Comparison of ENCODE assay signal across 22 cellular contexts in genomic region chr4:78987683-78988082, GRCh38. TPM values are rescaled to one million over a fixed set of nuclear protein-coding genes. Genes with fewer than 3 reads are reported as not detected.
DNase-seq lines count a peak whose midpoint lies in the region; ATAC-seq, FAIRE-seq and TF ChIP-seq lines count a peak whose summit lies in the region.
"Had no signal": no experiment of that assay in that cellular context is flagged by ENCODE, and none has a peak within 500 bp of the region (broad histone marks: within the 10 kb centered on the region; RNA-seq: fewer than 3 reads in every experiment).

No MANE protein-coding gene starts in this region.

- POLR2A ChIA-PET in HEK293T (lab: Yijun Ruan, JAX): no interaction called here
- POLR2A ChIA-PET in K562 (lab: Yijun Ruan, JAX): interaction anchor here (1.1 kb wide), 1 partner anchor 12 kb away, joined by 3 read pairs; no protein-coding TSS in a partner anchor

- DNase-seq in HEK293T (ENCODE audit: extremely low spot score) (no peak), K562 (ENCODE audit: extremely low read depth in 1 of 4, low spot score in 3 of 4) (no peak), COR-L47 (lab: John Stamatoyannopoulos, UW) (no peak), GF-D8 (lab: John Stamatoyannopoulos, UW) (no peak)
- no peak for DNase-seq in stimulated activated naive CD4-positive, alpha-beta T cell treated with Interleukin-2 at 50 U/mL for 16 hours (lab: John Stamatoyannopoulos, UW)
- DNase-seq: 8988T; ACHN; BE2C; C1 segment of cervical spinal cord; Caco-2; Calu3; CD4-positive, alpha-beta memory T cell; CD4-positive, CD25-positive, alpha-beta regulatory T cell; CD8-positive, alpha-beta memory T cell; DMS79 treated with DMSO at 0.1 percent for 48 hours had no signal

- ATAC-seq in K562: no peak
- ATAC-seq: GM12878 had no signal

- H3K9me1 ChIP-seq in K562 (ENCODE audit: control insufficient read depth, insufficient read depth, low read length): no peaks in the 10 kb centered on the region

- H3K36me3 ChIP-seq in K562 (ENCODE audit: control insufficient read depth, insufficient read depth, low read length): no peaks in the 10 kb centered on the region
- H3K36me3 ChIP-seq: BE2C, BLaER1 had no signal

- CTCF ChIA-PET in HEK293T (lab: Yijun Ruan, JAX): interaction anchor here (1.1 kb wide), 1 partner anchor 34 kb away, joined by 3 read pairs; no protein-coding TSS in a partner anchor
- CTCF ChIA-PET in K562 (lab: Yijun Ruan, JAX; ENCODE audit: low intra/inter-chr PET ratio): no interaction called here

- WGBS in K562 (ENCODE audit: insufficient coverage, low coverage, missing lambda C conversion rate): 19% methylated on average over 1 of the region's 1 CpG

- in situ Hi-C loops in K562 (cut with MboI): no loop called here

- H3K9me3 ChIP-seq in K562 (replicated peaks; ENCODE audit: control insufficient read depth, insufficient read depth, low read depth, low read length): no peaks in the 10 kb centered on the region
- H3K9me3 ChIP-seq: BE2C, BLaER1, Caco-2 had no signal

- peaks cover 0 to 2% of the 10 kb centered on the region in 2 experiments; a peak in 1 of 5 replicates for H3K4me1 ChIP-seq in K562 (replicated peaks in 1 of 2; ENCODE audit: control insufficient read depth in 2 of 2, insufficient read depth in 2 of 2, low read length in 2 of 2)
- H3K4me1 ChIP-seq: BE2C, BLaER1, Caco-2 had no signal

- BruUV-seq in K562 (replicated peaks; lab: Mats Ljungman, UMichigan): no TSS peak

- H3K27me3 ChIP-seq in K562 (ENCODE audit: control insufficient read depth in 2 of 2, insufficient read depth in 2 of 2, low read length in 2 of 2): no peaks in the 10 kb centered on the region
- H3K27me3 ChIP-seq: BLaER1 had no signal

- intact Hi-C loops in K562 (cut with micrococcal nuclease): no loop called here

- no peak overlapping the region for H3K4me3 ChIP-seq in K562
- H3K4me3 ChIP-seq: BLaER1, GM12878 had no signal

- H4K20me1 ChIP-seq in K562 (replicated peaks; ENCODE audit: control insufficient read depth, insufficient read depth, low read length): no peaks in the 10 kb centered on the region
- H4K20me1 ChIP-seq: BLaER1 had no signal

- no peak for FAIRE-seq in K562 (lab: Jason Lieb, UNC)
- FAIRE-seq: A204.1, D721Med, G401.6, GM12878, GM12892, GM18507 had no signal

- no peak overlapping the region for H2AFZ ChIP-seq in K562 (ENCODE audit: low read depth, low read length)

- TF ChIP-seq CTCF in K562 (IDR thresholded peaks at IDR 0.05 in 2 of 3, conservative IDR thresholded peaks at IDR 0.05 in 1 of 3; ENCODE audit: insufficient read depth in 2 of 3, low read depth in 1 of 3, low read length in 3 of 3): no peak

- TF ChIP-seq POLR2A in K562 (conservative IDR thresholded peaks at IDR 0.05): no peak

- TF ChIP-seq EP300 in K562 (IDR thresholded peaks at IDR 0.05; ENCODE audit: low read length): no peak

- no peaks in the 10 kb centered on the region for H3K79me2 ChIP-seq in K562 (ENCODE audit: control insufficient read depth, insufficient read depth, low read length)

- no peak overlapping the region for H3K27ac ChIP-seq in K562 (ENCODE audit: extremely low read depth, low read depth, low read length)
- H3K27ac ChIP-seq: BLaER1 had no signal

- no peak overlapping the region for H3K4me2 ChIP-seq in K562 (ENCODE audit: insufficient read depth, low read length)
- H3K4me2 ChIP-seq: BLaER1 had no signal

- no peak overlapping the region for H3K9ac ChIP-seq in K562 (ENCODE audit: insufficient read depth in 1 of 2, low read depth in 2 of 2, low read length in 2 of 2)
- H3K9ac ChIP-seq: BLaER1 had no signal

- no peak for TF ChIP-seq RAD21 in K562 (CRISPR knock-in tag; conservative IDR thresholded peaks at IDR 0.05 in 1 of 2, IDR thresholded peaks at IDR 0.05 in 1 of 2)

TF ChIP-seq in HEK293T, 16 proteins besides CTCF, POLR2A, EP300 and RAD21:
- no peak for TF ChIP-seq ELF4 (IDR thresholded peaks at IDR 0.05)
- TF ChIP-seq PKNOX1 (IDR thresholded peaks at IDR 0.05): peak; percentile 63

TF ChIP-seq in K562, 482 proteins besides CTCF, POLR2A, EP300 and RAD21:
- TF ChIP-seq MEIS2 (IDR thresholded peaks at IDR 0.05; ENCODE audit: partially characterized antibody) (peak; percentile 67), PKNOX1 (IDR thresholded peaks at IDR 0.05) (peak; percentile 46; the same call in 1 of the 2 replicates), STAT6 (CRISPR knock-in tag; IDR thresholded peaks at IDR 0.05) (no peak)

RNA-seq across cellular contexts. Expression of gene PAQR3, which starts 48.4 kb away (rescaled TPM):
- total RNA-seq in K562 (2011; cell fraction: chromatin; rRNA removed; ENCODE audit: low replicate concordance): 30.4 and 87.1 TPM in 2 replicates
- total RNA-seq in K562 (2011; cell fraction: nucleolus; rRNA removed): 11.0 and 17.4 TPM in 2 replicates
- 43.8 and 82.7 TPM in 2 replicates for total RNA-seq in K562 (2011; cell fraction: nucleoplasm; rRNA removed)
- total RNA-seq in K562 (2014; rRNA removed) (15.3 and 21.6 TPM in 2 replicates), K562 (2014; rRNA removed; fragmentation: Illumina TruSeq; extraction: Trizol) (37.5 TPM in 2 replicates), K562 (2015; rRNA removed; fragmentation: Illumina TruSeq; extraction: Trizol) (27.6 and 31.6 TPM in 2 replicates), K562 (2021) (33.1 and 33.9 TPM in 2 replicates)
- polyA plus RNA-seq in K562 (2011; rRNA removed) (56.1 and 77.1 TPM in 2 replicates), K562 (2014; fragmentation: Illumina TruSeq; extraction: Trizol) (29.7 and 32.8 TPM in 2 replicates), K562 (2014; fragmentation: Nextera tagmentation; extraction: Ambion mirVana) (10 to 100 TPM; 10.7 to 12.7 TPM), K562 (2014; rRNA removed) (20.5 and 31.8 TPM in 2 replicates)
- polyA plus RNA-seq in K562 (2011; cell fraction: cytosol; rRNA removed): 20.8 and 58.9 TPM in 2 replicates
- polyA plus RNA-seq in K562 (2011; cell fraction: nucleus; rRNA removed): 63.4 and 98.2 TPM in 2 replicates
- polyA plus RNA-seq in K562 (2012): 29.2 and 31.4 TPM in 2 replicates
- polyA minus RNA-seq in K562 (2011; rRNA and poly(A)+ RNA removed): 99.5 and 126 TPM in 2 replicates
- 40.8 and 41.1 TPM in 2 replicates for polyA minus RNA-seq in K562 (2011; cell fraction: cytosol; rRNA and poly(A)+ RNA removed)
- polyA minus RNA-seq in K562 (2011; cell fraction: nucleus; rRNA and poly(A)+ RNA removed): 32.9 and 52.4 TPM in 2 replicates
